In genomic region chr10:3542185-3542611, GRCh38 we compare ENCODE assay signal across 1 cellular context.
TF ChIP-seq lines count a peak whose summit lies in the region.

No MANE protein-coding gene starts in this region.

TF ChIP-seq in GM23338, 12 proteins besides CTCF, POLR2A, EP300 and RAD21 (continued from another document):
- TF ChIP-seq, protein P1, sequence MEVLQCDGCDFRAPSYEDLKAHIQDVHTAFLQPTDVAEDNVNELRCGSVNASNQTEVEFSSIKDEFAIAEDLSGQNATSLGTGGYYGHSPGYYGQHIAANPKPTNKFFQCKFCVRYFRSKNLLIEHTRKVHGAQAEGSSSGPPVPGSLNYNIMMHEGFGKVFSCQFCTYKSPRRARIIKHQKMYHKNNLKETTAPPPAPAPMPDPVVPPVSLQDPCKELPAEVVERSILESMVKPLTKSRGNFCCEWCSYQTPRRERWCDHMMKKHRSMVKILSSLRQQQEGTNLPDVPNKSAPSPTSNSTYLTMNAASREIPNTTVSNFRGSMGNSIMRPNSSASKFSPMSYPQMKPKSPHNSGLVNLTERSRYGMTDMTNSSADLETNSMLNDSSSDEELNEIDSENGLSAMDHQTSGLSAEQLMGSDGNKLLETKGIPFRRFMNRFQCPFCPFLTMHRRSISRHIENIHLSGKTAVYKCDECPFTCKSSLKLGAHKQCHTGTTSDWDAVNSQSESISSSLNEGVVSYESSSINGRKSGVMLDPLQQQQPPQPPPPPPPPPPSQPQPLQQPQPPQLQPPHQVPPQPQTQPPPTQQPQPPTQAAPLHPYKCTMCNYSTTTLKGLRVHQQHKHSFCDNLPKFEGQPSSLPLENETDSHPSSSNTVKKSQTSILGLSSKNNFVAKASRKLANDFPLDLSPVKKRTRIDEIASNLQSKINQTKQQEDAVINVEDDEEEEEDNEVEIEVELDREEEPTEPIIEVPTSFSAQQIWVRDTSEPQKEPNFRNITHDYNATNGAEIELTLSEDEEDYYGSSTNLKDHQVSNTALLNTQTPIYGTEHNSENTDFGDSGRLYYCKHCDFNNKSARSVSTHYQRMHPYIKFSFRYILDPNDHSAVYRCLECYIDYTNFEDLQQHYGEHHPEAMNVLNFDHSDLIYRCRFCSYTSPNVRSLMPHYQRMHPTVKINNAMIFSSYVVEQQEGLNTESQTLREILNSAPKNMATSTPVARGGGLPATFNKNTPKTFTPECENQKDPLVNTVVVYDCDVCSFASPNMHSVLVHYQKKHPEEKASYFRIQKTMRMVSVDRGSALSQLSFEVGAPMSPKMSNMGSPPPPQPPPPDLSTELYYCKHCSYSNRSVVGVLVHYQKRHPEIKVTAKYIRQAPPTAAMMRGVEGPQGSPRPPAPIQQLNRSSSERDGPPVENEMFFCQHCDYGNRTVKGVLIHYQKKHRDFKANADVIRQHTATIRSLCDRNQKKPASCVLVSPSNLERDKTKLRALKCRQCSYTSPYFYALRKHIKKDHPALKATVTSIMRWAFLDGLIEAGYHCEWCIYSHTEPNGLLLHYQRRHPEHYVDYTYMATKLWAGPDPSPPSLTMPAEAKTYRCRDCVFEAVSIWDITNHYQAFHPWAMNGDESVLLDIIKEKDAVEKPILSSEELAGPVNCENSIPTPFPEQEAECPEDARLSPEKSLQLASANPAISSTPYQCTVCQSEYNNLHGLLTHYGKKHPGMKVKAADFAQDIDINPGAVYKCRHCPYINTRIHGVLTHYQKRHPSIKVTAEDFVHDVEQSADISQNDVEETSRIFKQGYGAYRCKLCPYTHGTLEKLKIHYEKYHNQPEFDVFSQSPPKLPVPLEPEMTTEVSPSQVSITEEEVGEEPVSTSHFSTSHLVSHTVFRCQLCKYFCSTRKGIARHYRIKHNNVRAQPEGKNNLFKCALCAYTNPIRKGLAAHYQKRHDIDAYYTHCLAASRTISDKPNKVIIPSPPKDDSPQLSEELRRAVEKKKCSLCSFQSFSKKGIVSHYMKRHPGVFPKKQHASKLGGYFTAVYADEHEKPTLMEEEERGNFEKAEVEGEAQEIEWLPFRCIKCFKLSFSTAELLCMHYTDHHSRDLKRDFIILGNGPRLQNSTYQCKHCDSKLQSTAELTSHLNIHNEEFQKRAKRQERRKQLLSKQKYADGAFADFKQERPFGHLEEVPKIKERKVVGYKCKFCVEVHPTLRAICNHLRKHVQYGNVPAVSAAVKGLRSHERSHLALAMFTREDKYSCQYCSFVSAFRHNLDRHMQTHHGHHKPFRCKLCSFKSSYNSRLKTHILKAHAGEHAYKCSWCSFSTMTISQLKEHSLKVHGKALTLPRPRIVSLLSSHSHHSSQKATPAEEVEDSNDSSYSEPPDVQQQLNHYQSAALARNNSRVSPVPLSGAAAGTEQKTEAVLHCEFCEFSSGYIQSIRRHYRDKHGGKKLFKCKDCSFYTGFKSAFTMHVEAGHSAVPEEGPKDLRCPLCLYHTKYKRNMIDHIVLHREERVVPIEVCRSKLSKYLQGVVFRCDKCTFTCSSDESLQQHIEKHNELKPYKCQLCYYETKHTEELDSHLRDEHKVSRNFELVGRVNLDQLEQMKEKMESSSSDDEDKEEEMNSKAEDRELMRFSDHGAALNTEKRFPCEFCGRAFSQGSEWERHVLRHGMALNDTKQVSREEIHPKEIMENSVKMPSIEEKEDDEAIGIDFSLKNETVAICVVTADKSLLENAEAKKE (CRISPR knock-in tag; IDR thresholded peaks at IDR 0.05): no peak
- no peak for TF ChIP-seq POLR2AphosphoS5 (IDR thresholded peaks at IDR 0.05; ENCODE audit: low read depth)
- no peak for TF ChIP-seq NANOG (IDR thresholded peaks at IDR 0.05; ENCODE audit: borderline replicate concordance)
- no peak for TF ChIP-seq EZH2 (IDR thresholded peaks at IDR 0.05; ENCODE audit: low read depth, unreplicated experiment)
- TF ChIP-seq ZNF114 (CRISPR knock-in tag; IDR thresholded peaks at IDR 0.05): no peak
- no peak for TF ChIP-seq CREB1 (CRISPR knock-in tag; IDR thresholded peaks at IDR 0.05; ENCODE audit: low read depth)
- TF ChIP-seq JUNB (IDR thresholded peaks at IDR 0.05; ENCODE audit: unreplicated experiment): no peak
